In the genomic region with DNA sequence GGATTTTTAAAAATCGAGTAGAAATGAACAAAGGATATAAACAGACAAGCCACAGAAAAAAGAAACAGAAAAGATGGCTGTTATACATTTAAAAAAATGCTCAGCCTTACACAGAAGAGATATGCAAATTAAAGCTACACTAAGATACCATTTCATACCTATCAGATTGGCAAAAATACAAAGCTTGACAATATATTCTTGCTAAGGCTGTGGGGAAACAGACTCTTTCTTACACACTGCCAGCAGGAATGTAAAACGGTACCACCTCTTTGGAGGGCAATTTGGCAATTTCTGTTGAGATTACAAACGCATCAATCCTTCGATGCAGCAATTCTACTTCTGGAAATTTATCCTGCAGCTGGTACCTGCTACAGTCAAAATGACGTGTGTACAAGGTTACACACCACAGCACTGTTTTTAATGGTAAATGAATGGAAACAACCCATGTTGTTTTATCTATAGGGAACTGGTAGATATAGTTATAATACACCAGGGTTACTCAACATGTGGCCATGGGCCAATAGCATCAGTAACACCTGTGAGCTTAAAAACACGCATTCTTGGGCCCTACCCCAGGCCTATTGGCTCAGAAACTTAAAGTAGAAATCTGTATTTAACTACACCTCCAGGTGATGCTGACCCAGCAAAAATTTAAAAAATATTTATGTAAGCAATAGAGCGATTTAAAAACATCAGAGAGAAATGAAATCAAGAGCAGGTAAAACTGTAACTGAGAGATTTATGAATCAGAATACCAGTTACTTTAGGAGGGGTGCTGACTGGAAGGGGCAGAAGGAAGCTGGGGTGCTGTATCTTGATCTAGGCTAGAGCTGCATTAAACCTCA, we compare ENCODE assay signal across 22 cellular contexts. TPM values are rescaled to one million over a fixed set of nuclear protein-coding genes. Genes with fewer than 3 reads are reported as not detected.
A peak's percentile ranks its signal among the peaks of the same experiment; 100 is the strongest.
DNase-seq lines count a peak whose midpoint lies in the region; ATAC-seq, FAIRE-seq and TF ChIP-seq lines count a peak whose summit lies in the region.
"Had no signal": no experiment of that assay in that cellular context is flagged by ENCODE, and none has a peak within 500 bp of the region (broad histone marks: within the 10 kb centered on the region; RNA-seq: fewer than 3 reads in every experiment).

No MANE protein-coding gene starts in this region.

- no peaks in the 10 kb centered on the region for H3K9me3 Mint-ChIP-seq in stimulated activated naive CD8-positive, alpha-beta T cell treated with anti-CD3 and anti-CD28 coated beads, Interleukin-15, amount 100 ng/mL, for 72 hours
- H3K9me3 Mint-ChIP-seq: activated CD4-positive, alpha-beta T cell treated with anti-CD3 and anti-CD28 coated beads, Interleukin-2, amount 10 ng/mL, durations not matched to agents 7 days and 5 days had no signal

- peak; percentile 70 for ATAC-seq in RWPE2 (ENCODE audit: low read depth)
- ATAC-seq in stimulated activated naive CD8-positive, alpha-beta T cell treated with anti-CD3 and anti-CD28 coated beads, Interleukin-15, amount 100 ng/mL, for 72 hours = no peak
- ATAC-seq: activated naive CD4-positive, alpha-beta T cell treated with anti-CD3 and anti-CD28 coated beads, Interleukin-2, amount 50 U/mL, for 72 hours; mucosa of descending colon had no signal

- H3K36me3 ChIP-seq in RWPE2 (ENCODE audit: low read depth) (no peaks in the 10 kb centered on the region; the same call in 1 of the 2 replicates), endothelial cell of umbilical vein (ENCODE audit: control insufficient read depth in 2 of 2, extremely low read depth in 1 of 2, insufficient read depth in 2 of 2, low read length in 2 of 2) (no peaks in the 10 kb centered on the region), skeletal muscle satellite cell (ENCODE audit: insufficient read depth, low read length) (peaks cover 66% of the 10 kb centered on the region), Peyer's patch (no peaks in the 10 kb centered on the region)
- H3K36me3 ChIP-seq: BE2C, HAP-1, sigmoid colon, SJCRH30 had no signal

- no TSS peak for BruUV-seq in endothelial cell of umbilical vein (replicated peaks; lab: Mats Ljungman, UMichigan)

- H3K4me3 ChIP-seq in Jurkat, Clone E6-1 (ENCODE audit: low read length) = no peak overlapping the region
- H3K4me3 ChIP-seq in RWPE2 (ENCODE audit: severe bottlenecking) = no peak overlapping the region
- H3K4me3 ChIP-seq in endothelial cell of umbilical vein (replicated peaks in 1 of 3; ENCODE audit: insufficient read depth in 1 of 3, low read depth in 1 of 3, low read length in 3 of 3) = no peak overlapping the region
- no peak overlapping the region for H3K4me3 ChIP-seq in skeletal muscle satellite cell (ENCODE audit: low read length)
- H3K4me3 ChIP-seq in Peyer's patch = no peak overlapping the region
- H3K4me3 ChIP-seq: HAP-1, mucosa of descending colon, sigmoid colon, SJCRH30 had no signal

- H2AFZ ChIP-seq in endothelial cell of umbilical vein (ENCODE audit: low read depth, low read length) = no peak overlapping the region

- H3K4me1 ChIP-seq in RWPE2 (ENCODE audit: insufficient read depth, poor library complexity, severe bottlenecking) (peaks cover 33% of the 10 kb centered on the region), endothelial cell of umbilical vein (ENCODE audit: control insufficient read depth, extremely low read depth, insufficient read depth, low read length) (peaks cover 55% of the 10 kb centered on the region), skeletal muscle satellite cell (ENCODE audit: control insufficient read depth, insufficient read depth, low read length) (peaks cover 76% of the 10 kb centered on the region), Peyer's patch (no peaks in the 10 kb centered on the region)
- H3K4me1 ChIP-seq: HAP-1 had no signal

- H3K27me3 ChIP-seq in RWPE2 (ENCODE audit: insufficient read depth, poor library complexity, severe bottlenecking) = no peaks in the 10 kb centered on the region
- H3K27me3 ChIP-seq in endothelial cell of umbilical vein (ENCODE audit: control insufficient read depth in 2 of 2, insufficient read depth in 2 of 2, low read length in 2 of 2) = no peaks in the 10 kb centered on the region
- no peaks in the 10 kb centered on the region for H3K27me3 ChIP-seq in skeletal muscle satellite cell (ENCODE audit: control insufficient read depth, insufficient read depth, low read length)
- H3K27me3 ChIP-seq in Peyer's patch = no peaks in the 10 kb centered on the region
- H3K27me3 ChIP-seq: BE2C, sigmoid colon, SJCRH30 had no signal

- H3K9me1 ChIP-seq in endothelial cell of umbilical vein (replicated peaks; ENCODE audit: control insufficient read depth, extremely low read depth, insufficient read depth, low read length) = no peaks in the 10 kb centered on the region

- H3K79me2 ChIP-seq in endothelial cell of umbilical vein (ENCODE audit: control insufficient read depth, insufficient read depth, low read length) = peaks cover 45% of the 10 kb centered on the region

- no peak for TF ChIP-seq POLR2A in endothelial cell of umbilical vein (IDR thresholded peaks at IDR 0.05; ENCODE audit: low read depth, low read length)
- TF ChIP-seq POLR2A in Peyer's patch (IDR thresholded peaks at IDR 0.05) = no peak

- CTCF ChIA-PET in endothelial cell of umbilical vein (lab: Charles Lee) = interaction anchor here (0.9 to 3.4 kb wide), 18 partner anchors 7 to 139 kb away, joined by 3 to 27 read pairs (median 4); a partner anchor contains a TSS

- dilution Hi-C loops in endothelial cell of umbilical vein (cut with MboI; ENCODE audit: extremely low pct_ligation_motif_present, low sequenced_read_pairs) = no loop called here

- H3K9me3 ChIP-seq in RWPE2 (ENCODE audit: severe bottlenecking) = no peaks in the 10 kb centered on the region
- H3K9me3 ChIP-seq in endothelial cell of umbilical vein (replicated peaks; ENCODE audit: control insufficient read depth, insufficient read depth, low read length) = no peaks in the 10 kb centered on the region
- H3K9me3 ChIP-seq in skeletal muscle satellite cell (replicated peaks; ENCODE audit: low read length) = no peaks in the 10 kb centered on the region
- H3K9me3 ChIP-seq in Peyer's patch = no peaks in the 10 kb centered on the region
- H3K9me3 ChIP-seq: BE2C, HAP-1, mucosa of descending colon, sigmoid colon, SJCRH30 had no signal

- H3K4me2 ChIP-seq in endothelial cell of umbilical vein (ENCODE audit: insufficient read depth, low read length) = peak overlapping the region; percentile 44
- H3K4me2 ChIP-seq in skeletal muscle satellite cell (ENCODE audit: low read length) = peak overlapping the region; percentile 2

- no peaks in the 10 kb centered on the region for H3K27me3 Mint-ChIP-seq in stimulated activated naive CD8-positive, alpha-beta T cell treated with anti-CD3 and anti-CD28 coated beads, Interleukin-15, amount 100 ng/mL, for 72 hours
- H3K27me3 Mint-ChIP-seq: activated CD4-positive, alpha-beta T cell treated with anti-CD3 and anti-CD28 coated beads, Interleukin-2, amount 10 ng/mL, durations not matched to agents 7 days and 5 days had no signal

- H3K9ac ChIP-seq in endothelial cell of umbilical vein (replicated peaks; ENCODE audit: extremely low read depth, insufficient read depth, low read length) (peak overlapping the region; percentile 12), skeletal muscle satellite cell (ENCODE audit: low read depth, low read length) (peak overlapping the region; percentile 29)

- no peak for TF ChIP-seq CTCF in RWPE2 (IDR thresholded peaks at IDR 0.05; ENCODE audit: poor library complexity, severe bottlenecking)
- TF ChIP-seq CTCF in endothelial cell of umbilical vein (IDR thresholded peaks at IDR 0.05; ENCODE audit: extremely low read depth in 1 of 2, insufficient read depth in 1 of 2, low read depth in 1 of 2, low read length in 2 of 2) = no peak
- no peak for TF ChIP-seq CTCF in Peyer's patch (IDR thresholded peaks at IDR 0.05)

- FAIRE-seq in endothelial cell of umbilical vein (lab: Jason Lieb, UNC) (no peak), RCC 7860 (lab: Jason Lieb, UNC) (no peak)

- intact Hi-C loops in endothelial cell of umbilical vein (cut with micrococcal nuclease) = no loop called here

- no peaks in the 10 kb centered on the region for H3K4me1 Mint-ChIP-seq in stimulated activated naive CD8-positive, alpha-beta T cell treated with anti-CD3 and anti-CD28 coated beads, Interleukin-15, amount 100 ng/mL, for 72 hours
- H3K4me1 Mint-ChIP-seq: activated CD4-positive, alpha-beta T cell treated with anti-CD3 and anti-CD28 coated beads, Interleukin-2, amount 10 ng/mL, durations not matched to agents 7 days and 5 days had no signal

- H3K27ac Mint-ChIP-seq in stimulated activated naive CD8-positive, alpha-beta T cell treated with anti-CD3 and anti-CD28 coated beads, Interleukin-15, amount 100 ng/mL, for 72 hours = peak overlapping the region in 1 of 2 donors; percentile 60
- H3K27ac Mint-ChIP-seq: activated CD4-positive, alpha-beta T cell treated with anti-CD3 and anti-CD28 coated beads, Interleukin-2, amount 10 ng/mL, durations not matched to agents 7 days and 5 days; activated naive CD4-positive, alpha-beta T cell treated with anti-CD3 and anti-CD28 coated beads, Interleukin-2, amount 50 U/mL, for 72 hours had no signal

- H3K27ac ChIP-seq in RWPE2 (ENCODE audit: poor library complexity, severe bottlenecking) (peak overlapping the region; percentile 74), endothelial cell of umbilical vein (ENCODE audit: insufficient read depth, low read depth, low read length) (peak overlapping the region; percentile 75), Peyer's patch (peak overlapping the region in 1 of 4 donors; percentile 20)
- H3K27ac ChIP-seq: SJCRH30 had no signal

- DNase-seq in Jurkat, Clone E6-1 (ENCODE audit: low read depth, low spot score) = peak; percentile 58
- DNase-seq in RWPE2 (ENCODE audit: low spot score) (no peak), endothelial cell of umbilical vein (ENCODE audit: low read depth, low spot score) (peak; percentile 43), Peyer's patch (no peak), NCI-H446 treated with DMSO at 0.1 percent for 48 hours (lab: John Stamatoyannopoulos, UW) (no peak), RCC 7860 (ENCODE audit: low spot score) (no peak)
- DNase-seq in stimulated activated naive CD8-positive, alpha-beta T cell treated with anti-CD3 and anti-CD28 coated beads, Interleukin-15, amount 100 ng/mL, for 72 hours = no peak
- DNase-seq: activated CD4-positive, alpha-beta T cell treated with anti-CD3 and anti-CD28 coated beads, Interleukin-2, amount 10 ng/mL, durations not matched to agents 7 days and 5 days; activated T-cell treated with anti-CD3 and anti-CD28 coated beads, Interleukin-2, amount 50 U/mL, for 1 hour; BE2C; DMS153; effector memory CD4-positive, alpha-beta T cell; mucosa of descending colon; NCI-H2081 treated with DMSO at 0.1 percent for 48 hours; NCI-H82; nucleus accumbens; sigmoid colon; SJCRH30; T1000 had no signal

- POLR2A ChIA-PET in endothelial cell of umbilical vein (lab: Charles Lee) = interaction anchor here (0.6 to 1.5 kb wide), 4 partner anchors 11 to 1687 kb away, joined by 4 to 9 read pairs (median 6); no protein-coding TSS in a partner anchor

- H4K20me1 ChIP-seq in endothelial cell of umbilical vein (replicated peaks; ENCODE audit: control insufficient read depth, extremely low read depth, insufficient read depth, low read length) = no peaks in the 10 kb centered on the region

- no peak overlapping the region for H3K4me3 Mint-ChIP-seq in stimulated activated naive CD8-positive, alpha-beta T cell treated with anti-CD3 and anti-CD28 coated beads, Interleukin-15, amount 100 ng/mL, for 72 hours
- H3K4me3 Mint-ChIP-seq: activated CD4-positive, alpha-beta T cell treated with anti-CD3 and anti-CD28 coated beads, Interleukin-2, amount 10 ng/mL, durations not matched to agents 7 days and 5 days had no signal

RNA-seq across cellular contexts. Expression of a gene that starts 53.3 kb away (rescaled TPM):
- 13.5 TPM for polyA plus RNA-seq in Jurkat, Clone E6-1 (2012; ENCODE audit: insufficient read depth, insufficient read length)
- total RNA-seq in endothelial cell of umbilical vein (85.9 and 98.6 TPM in 2 replicates), Peyer's patch (10 to 100 TPM in 3 of 4 donors, 1 to 10 TPM in 1; 8.3 to 17.7 (median 14.7) TPM)
- polyA plus RNA-seq in endothelial cell of umbilical vein = 79.5 and 85.7 TPM in 2 replicates
- 79.3 and 81.1 TPM in 2 replicates for polyA plus RNA-seq in endothelial cell of umbilical vein (2011; cell fraction: cytosol; rRNA removed)
- polyA plus RNA-seq in endothelial cell of umbilical vein (2011; cell fraction: nucleus; rRNA removed) = 129 and 133 TPM in 2 replicates
- polyA plus RNA-seq in endothelial cell of umbilical vein (2012) = 35.6 and 64.2 TPM in 2 replicates
- polyA minus RNA-seq in endothelial cell of umbilical vein = 123 and 155 TPM in 2 replicates
- polyA minus RNA-seq in endothelial cell of umbilical vein (2011; cell fraction: cytosol; rRNA and poly(A)+ RNA removed) = 11.6 TPM
- 51.9 and 71.3 TPM in 2 replicates for polyA minus RNA-seq in endothelial cell of umbilical vein (2011; cell fraction: nucleus; rRNA and poly(A)+ RNA removed)
- total RNA-seq in skeletal muscle satellite cell (2012; rRNA removed) = 117 and 131 TPM in 2 replicates

Comparison
In these comparisons a context has a peak if more than half of its experiments do, and no peak if none do; other contexts are left out.
1. DNase-seq: peak in Jurkat, Clone E6-1 (single experiment) and endothelial cell of umbilical vein (single experiment); none in RWPE2 (single experiment), Peyer's patch (0 of 3), NCI-H446 treated with DMSO at 0.1 percent for 48 hours (single experiment), stimulated activated naive CD8-positive, alpha-beta T cell treated with anti-CD3 and anti-CD28 coated beads, Interleukin-15, amount 100 ng/mL, for 72 hours (0 of 2) and RCC 7860 (single experiment).